ENCODE assay signal across 11 cellular contexts in the genomic region with DNA sequence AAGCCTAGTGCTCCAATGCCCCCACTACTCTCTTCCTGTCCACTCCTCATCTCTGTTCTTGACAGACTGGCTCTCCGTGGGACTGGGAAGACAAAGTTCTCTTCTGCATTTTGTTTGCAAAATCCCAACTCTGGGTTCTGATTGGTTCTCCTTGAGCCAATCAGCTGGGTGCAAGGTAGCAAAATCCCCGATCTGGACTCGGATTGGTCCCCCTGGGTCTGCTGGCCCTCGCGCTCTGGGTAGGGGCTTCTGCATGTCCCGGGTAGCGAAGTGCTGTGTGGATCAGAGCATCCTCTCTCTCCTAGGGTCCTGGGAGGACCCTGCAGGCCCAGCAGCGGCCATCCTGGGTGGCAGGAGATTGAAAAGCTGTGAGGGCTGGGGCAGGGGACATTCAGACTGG. TPM values are rescaled to one million over a fixed set of nuclear protein-coding genes. Genes with fewer than 3 reads are reported as not detected.
DNase-seq lines count a peak whose midpoint lies in the region; ATAC-seq and TF ChIP-seq lines count a peak whose summit lies in the region.
"Had no signal": no experiment of that assay in that cellular context is flagged by ENCODE, and none has a peak within 500 bp of the region (broad histone marks: within the 10 kb centered on the region; RNA-seq: fewer than 3 reads in every experiment).

No MANE protein-coding gene starts in this region.

- H3K79me1 ChIP-seq in mesendoderm (ENCODE audit: low read length): no peaks in the 10 kb centered on the region

- H2AFZ ChIP-seq in HCT116 (ENCODE audit: low read depth, low read length, poor library complexity, severe bottlenecking): no peak overlapping the region

- 67 to 79% methylated on average over 4 to 7 of the region's 8 CpGs for WGBS in esophagus squamous epithelium, 2 donors
- no CpG with 5 or more reads among the region's 8 CpGs for WGBS in mesendoderm (ENCODE audit: extremely low coverage, insufficient coverage, low lambda C conversion rate)
- 55 to 74% methylated on average over 5 to 8 of the region's 8 CpGs for WGBS in thyroid gland, 2 donors

- no peaks in the 10 kb centered on the region for H4K20me1 ChIP-seq in HCT116 (ENCODE audit: insufficient read depth)

- H3K56ac ChIP-seq in mesendoderm (ENCODE audit: low read length): no peak overlapping the region

- H4K8ac ChIP-seq in mesendoderm (ENCODE audit: low read depth, low read length): no peak overlapping the region

- H3K23ac ChIP-seq in mesendoderm (ENCODE audit: low read length): no peak overlapping the region

- H3K79me2 ChIP-seq in HCT116 (ENCODE audit: insufficient read depth, low read length) (no peaks in the 10 kb centered on the region), mesendoderm (ENCODE audit: control insufficient read depth, insufficient read depth, low read length) (no peaks in the 10 kb centered on the region)

- no peak overlapping the region for H2BK5ac ChIP-seq in mesendoderm (ENCODE audit: low read length)

- H3K4me3 ChIP-seq in HCT116 (replicated peaks in 1 of 2; ENCODE audit: low read depth in 1 of 2, low read length in 2 of 2): no peak overlapping the region
- H3K4me3 ChIP-seq in esophagus squamous epithelium: no peak overlapping the region
- H3K4me3 ChIP-seq in mesendoderm (ENCODE audit: low read length): no peak overlapping the region
- no peak overlapping the region for H3K4me3 ChIP-seq in thyroid gland (replicated peaks in 1 of 3)

- no TSS peak for BruUV-seq in HCT116 (replicated peaks; lab: Mats Ljungman, UMichigan)

- TF ChIP-seq CTCF in HCT116 (IDR thresholded peaks at IDR 0.05 in 2 of 3, conservative IDR thresholded peaks at IDR 0.05 in 1 of 3; ENCODE audit: borderline replicate concordance in 1 of 3, insufficient read depth in 1 of 3, low read depth in 2 of 3, low read length in 2 of 3) (no peak), esophagus squamous epithelium (IDR thresholded peaks at IDR 0.05) (no peak), thyroid gland (IDR thresholded peaks at IDR 0.05) (no peak)

- RAD21 ChIA-PET in HCT116 (lab: Charles Lee; ENCODE audit: low non-redundant PET in 1 of 2, low total read pairs in 2 of 2, uncharacterized antibody in 2 of 2, unreplicated experiment in 2 of 2): no interaction called here

- H3K4me2 ChIP-seq in HCT116 (ENCODE audit: low read length): no peak overlapping the region
- H3K4me2 ChIP-seq in mesendoderm (ENCODE audit: low read length): no peak overlapping the region

- POLR2A ChIA-PET in HCT116 (lab: Charles Lee): no interaction called here

- H3K27ac ChIP-seq in HCT116 (ENCODE audit: low read depth, low read length): no peak overlapping the region
- peak overlapping the region; percentile 71 to 88 (median 81) for H3K27ac ChIP-seq in esophagus squamous epithelium
- no peak overlapping the region for H3K27ac ChIP-seq in mesendoderm (ENCODE audit: low read depth, low read length)
- peak overlapping the region; percentile 16 to 82 (median 50) for H3K27ac ChIP-seq in thyroid gland

- H3K4me1 ChIP-seq in HCT116 (ENCODE audit: control insufficient read depth in 1 of 2, insufficient read depth in 2 of 2, low read length in 2 of 2): peaks cover 0 to 16% of the 10 kb centered on the region in 2 experiments; a peak in 3 of 4 replicates
- peaks cover 10 to 55% (median 30%) of the 10 kb centered on the region in 3 donors for H3K4me1 ChIP-seq in esophagus squamous epithelium
- no peaks in the 10 kb centered on the region for H3K4me1 ChIP-seq in mesendoderm (ENCODE audit: control insufficient read depth, low read depth, low read length)
- peaks cover 0 to 14% of the 10 kb centered on the region in 2 donors for H3K4me1 ChIP-seq in thyroid gland

- H2AK5ac ChIP-seq in mesendoderm (ENCODE audit: low read length): no peak overlapping the region

- intact Hi-C loops in HCT116 (cut with micrococcal nuclease): no loop called here
- intact Hi-C loops in esophagus squamous epithelium (cut with DNase I): no loop called here
- intact Hi-C loops in thyroid gland (cut with DNase I): no loop called here

- H4K5ac ChIP-seq in mesendoderm (ENCODE audit: low read length): no peak overlapping the region

- no peak overlapping the region for H3K18ac ChIP-seq in mesendoderm (ENCODE audit: low read length)

- H3K9ac ChIP-seq in HCT116 (ENCODE audit: low read length) (no peak overlapping the region), mesendoderm (ENCODE audit: low read length) (no peak overlapping the region)

- H3K36me3 ChIP-seq in HCT116 (ENCODE audit: control insufficient read depth in 1 of 2, insufficient read depth in 2 of 2, low read length in 2 of 2) (no peaks in the 10 kb centered on the region), esophagus squamous epithelium (no peaks in the 10 kb centered on the region), mesendoderm (ENCODE audit: control insufficient read depth, insufficient read depth, low read length) (no peaks in the 10 kb centered on the region), thyroid gland (no peaks in the 10 kb centered on the region)

- H3K9me2 ChIP-seq in HCT116 (ENCODE audit: insufficient read depth): no peaks in the 10 kb centered on the region

- H3K9me3 ChIP-seq in HCT116 (ENCODE audit: control insufficient read depth in 1 of 2, insufficient read depth in 1 of 2, low read depth in 1 of 2, low read length in 2 of 2) (no peaks in the 10 kb centered on the region), esophagus squamous epithelium (no peaks in the 10 kb centered on the region), thyroid gland (no peaks in the 10 kb centered on the region)

- DNase-seq in HCT116 (ENCODE audit: low read depth, low spot score) (no peak), esophagus squamous epithelium (lab: John Stamatoyannopoulos, UW) (no peak), mesendoderm (peak; percentile 45), thyroid gland (no peak), NCI-H1092 (lab: John Stamatoyannopoulos, UW) (no peak), OCI-M1 (lab: John Stamatoyannopoulos, UW) (no peak)
- DNase-seq: CD8-positive, alpha-beta memory T cell had no signal

- H3K27me3 ChIP-seq in HCT116 (ENCODE audit: insufficient read depth, low read length) (no peaks in the 10 kb centered on the region), esophagus squamous epithelium (no peaks in the 10 kb centered on the region), mesendoderm (ENCODE audit: insufficient read depth, low read length, poor library complexity) (no peaks in the 10 kb centered on the region), thyroid gland (no peaks in the 10 kb centered on the region)

- no peak overlapping the region for H3K4ac ChIP-seq in mesendoderm (ENCODE audit: low read depth, low read length)

- ATAC-seq in HCT116 (0 out of 2 replicates have a peak, but pooled peaks have one; percentile 32), GM21619 (IDR thresholded peaks at IDR 0.05; ENCODE audit: unreplicated experiment) (no peak), HG03039 (IDR thresholded peaks at IDR 0.05; ENCODE audit: unreplicated experiment) (no peak)
- ATAC-seq: activated T-helper 17 cell treated with anti-CD3 and anti-CD28 coated beads, Interleukin-2, amount 50 U/mL, for 72 hours; SK-N-SH treated with all-trans-retinoic acid at 6 μM for 48 hours had no signal

- H2BK120ac ChIP-seq in mesendoderm (ENCODE audit: low read depth, low read length): no peak overlapping the region

- H2BK15ac ChIP-seq in mesendoderm (replicated peaks; ENCODE audit: low read depth): no peak overlapping the region

- CTCF ChIA-PET in HCT116 (lab: Charles Lee): no interaction called here

- no peak for TF ChIP-seq RAD21 in HCT116 (IDR thresholded peaks at IDR 0.05; ENCODE audit: low read depth)

- TF ChIP-seq POLR2A in HCT116 (IDR thresholded peaks at IDR 0.05; ENCODE audit: borderline replicate concordance, extremely low read depth, insufficient read depth, insufficient read length) (no peak), esophagus squamous epithelium (IDR thresholded peaks at IDR 0.05) (peak in 1 of 4 donors; percentile 6), thyroid gland (IDR thresholded peaks at IDR 0.05) (no peak)

TF ChIP-seq in HCT116, 20 proteins besides CTCF, POLR2A, EP300 and RAD21 (continues in another document):
- TF ChIP-seq, protein P1, sequence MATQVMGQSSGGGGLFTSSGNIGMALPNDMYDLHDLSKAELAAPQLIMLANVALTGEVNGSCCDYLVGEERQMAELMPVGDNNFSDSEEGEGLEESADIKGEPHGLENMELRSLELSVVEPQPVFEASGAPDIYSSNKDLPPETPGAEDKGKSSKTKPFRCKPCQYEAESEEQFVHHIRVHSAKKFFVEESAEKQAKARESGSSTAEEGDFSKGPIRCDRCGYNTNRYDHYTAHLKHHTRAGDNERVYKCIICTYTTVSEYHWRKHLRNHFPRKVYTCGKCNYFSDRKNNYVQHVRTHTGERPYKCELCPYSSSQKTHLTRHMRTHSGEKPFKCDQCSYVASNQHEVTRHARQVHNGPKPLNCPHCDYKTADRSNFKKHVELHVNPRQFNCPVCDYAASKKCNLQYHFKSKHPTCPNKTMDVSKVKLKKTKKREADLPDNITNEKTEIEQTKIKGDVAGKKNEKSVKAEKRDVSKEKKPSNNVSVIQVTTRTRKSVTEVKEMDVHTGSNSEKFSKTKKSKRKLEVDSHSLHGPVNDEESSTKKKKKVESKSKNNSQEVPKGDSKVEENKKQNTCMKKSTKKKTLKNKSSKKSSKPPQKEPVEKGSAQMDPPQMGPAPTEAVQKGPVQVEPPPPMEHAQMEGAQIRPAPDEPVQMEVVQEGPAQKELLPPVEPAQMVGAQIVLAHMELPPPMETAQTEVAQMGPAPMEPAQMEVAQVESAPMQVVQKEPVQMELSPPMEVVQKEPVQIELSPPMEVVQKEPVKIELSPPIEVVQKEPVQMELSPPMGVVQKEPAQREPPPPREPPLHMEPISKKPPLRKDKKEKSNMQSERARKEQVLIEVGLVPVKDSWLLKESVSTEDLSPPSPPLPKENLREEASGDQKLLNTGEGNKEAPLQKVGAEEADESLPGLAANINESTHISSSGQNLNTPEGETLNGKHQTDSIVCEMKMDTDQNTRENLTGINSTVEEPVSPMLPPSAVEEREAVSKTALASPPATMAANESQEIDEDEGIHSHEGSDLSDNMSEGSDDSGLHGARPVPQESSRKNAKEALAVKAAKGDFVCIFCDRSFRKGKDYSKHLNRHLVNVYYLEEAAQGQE (IDR thresholded peaks at IDR 0.05; ENCODE audit: low read depth): no peak
- TF ChIP-seq ZFX (IDR thresholded peaks at IDR 0.05): no peak
- TF ChIP-seq SIN3A (IDR thresholded peaks at IDR 0.05; ENCODE audit: low read depth): no peak
- no peak for TF ChIP-seq EGR1 (IDR thresholded peaks at IDR 0.05; ENCODE audit: low read depth)

RNA-seq across cellular contexts. Expression of a gene that starts 22.3 kb away (rescaled TPM):
- total RNA-seq in HCT116 (2021; ENCODE audit: unreplicated experiment): 16.0 TPM
- polyA plus RNA-seq in HCT116 (2012): 14.2 and 14.3 TPM in 2 replicates
- total RNA-seq in esophagus squamous epithelium: 10 to 100 TPM; 13.9 to 22.0 (median 17.6) TPM
- 5.9 TPM for polyA plus RNA-seq in mesendoderm (2013, experiment 1 of 2)
- 5.8 TPM for polyA plus RNA-seq in mesendoderm (2013, experiment 2 of 2)
- total RNA-seq in thyroid gland: 10 to 100 TPM; 12.6 to 23.9 (median 18.0) TPM
- total RNA-seq: CD8-positive, alpha-beta memory T cell had no signal
- polyA plus RNA-seq: CD8-positive, alpha-beta memory T cell had no signal

Comparison
In these comparisons a context has a peak if more than half of its experiments do, and no peak if none do; other contexts are left out.
1. H3K27ac ChIP-seq: peak in esophagus squamous epithelium (4 of 4) and thyroid gland (3 of 3); none in HCT116 (single experiment) and mesendoderm (single experiment).